8 cellular contexts compared by ENCODE assay signal in genomic region chr3:49930922-49931321, GRCh38. TPM values are rescaled to one million over a fixed set of nuclear protein-coding genes. Genes with fewer than 3 reads are reported as not detected.
DNase-seq lines count a peak whose midpoint lies in the region; ATAC-seq and TF ChIP-seq lines count a peak whose summit lies in the region.

No MANE protein-coding gene starts in this region.

- no peak overlapping the region for H3K27ac ChIP-seq in CD4-positive, alpha-beta memory T cell (ENCODE audit: low read depth, low read length)
- peak overlapping the region; percentile 24; the same call in 1 of the 2 replicates for H3K27ac ChIP-seq in GM23338 (ENCODE audit: low read depth)
- H3K27ac ChIP-seq in Panc1 (ENCODE audit: low read length) = peak overlapping the region; percentile 88; the same call in 1 of the 2 replicates

- no peaks in the 10 kb centered on the region for H3K9me3 ChIP-seq in CD4-positive, alpha-beta memory T cell (ENCODE audit: control insufficient read depth in 1 of 2, low read length in 2 of 2)
- no peaks in the 10 kb centered on the region for H3K9me3 ChIP-seq in Panc1 (ENCODE audit: control insufficient read depth, insufficient read depth, low read depth, low read length)

- no peak for DNase-seq in CD4-positive, alpha-beta memory T cell
- DNase-seq in GM23338 (ENCODE audit: low spot score) (peak; percentile 94), Panc1 (ENCODE audit: low read depth, low spot score) (no peak), left kidney (ENCODE audit: low read depth, low spot score) (peak; percentile 83), NOMO-1 treated with dmso at 0.1 percent for 144 hours (lab: John Stamatoyannopoulos, UW; ENCODE audit: unreplicated experiment) (no peak)

- no TSS peak for BruUV-seq in Panc1 (replicated peaks; lab: Mats Ljungman, UMichigan)

- peaks cover 5% of the 10 kb centered on the region; the same call in 1 of the 2 replicates for H3F3A ChIP-seq in GM23338 (replicated peaks; ENCODE audit: low read depth)

- peak overlapping the region in 6 of 8 donors; percentile 17 to 61 (median 32) for H3K4me3 Mint-ChIP-seq in CD4-positive, alpha-beta memory T cell
- peak overlapping the region; percentile 50 for H3K4me3 Mint-ChIP-seq in GM23338

- in situ Hi-C loops in Panc1 (cut with HindIII; ENCODE audit: low pct_unique_long_range_greater_than_20kb, low sequenced_read_pairs) = no loop called here

- no peaks in the 10 kb centered on the region; the same call in 1 of the 2 replicates for H3K9me2 ChIP-seq in GM23338 (ENCODE audit: insufficient read depth)

- no peaks in the 10 kb centered on the region for H3K79me2 ChIP-seq in GM23338 (replicated peaks; ENCODE audit: insufficient read depth)

- intact Hi-C loops in CD4-positive, alpha-beta memory T cell (cut with micrococcal nuclease) = loop anchor here (10.0 kb wide), 1 partner anchor 516 kb away; the partner anchor contains the start of genes RHOA and TCTA
- intact Hi-C loops in Panc1 (cut with micrococcal nuclease; ENCODE audit: unreplicated experiment) = no loop called here

- H3K4me1 Mint-ChIP-seq in CD4-positive, alpha-beta memory T cell = peaks cover 13 to 29% (median 22%) of the 10 kb centered on the region in 4 donors
- H3K4me1 Mint-ChIP-seq in GM23338 = peaks cover 21% of the 10 kb centered on the region

- ATAC-seq in GM23338 = peak; percentile 69
- no peak for ATAC-seq in Panc1
- no peak for ATAC-seq in GM18498 (IDR thresholded peaks at IDR 0.05; ENCODE audit: unreplicated experiment)
- no peak for ATAC-seq in HG02970 (IDR thresholded peaks at IDR 0.05; ENCODE audit: low FRiP score, unreplicated experiment)
- no peak for ATAC-seq in HG03108 (IDR thresholded peaks at IDR 0.05; ENCODE audit: unreplicated experiment)

- no peak overlapping the region for H3K4me3 ChIP-seq in CD4-positive, alpha-beta memory T cell (ENCODE audit: low read length in 2 of 2)
- no peak overlapping the region for H3K4me3 ChIP-seq in GM23338
- H3K4me3 ChIP-seq in Panc1 (ENCODE audit: low read depth in 2 of 2, low read length in 2 of 2) = no peak overlapping the region

- POLR2A ChIA-PET in CD4-positive, alpha-beta memory T cell (lab: Charles Lee; ENCODE audit: partially characterized antibody) = interaction anchor here (2.3 to 3.7 kb wide), 2 partner anchors 8 to 144 kb away, joined by 8 to 60 read pairs; partner anchors contain the start of genes IP6K1 and RBM6
- POLR2A ChIA-PET in Panc1 (lab: Charles Lee) = no interaction called here

- H3K36me3 ChIP-seq in CD4-positive, alpha-beta memory T cell (ENCODE audit: insufficient read depth, low read length) = no peaks in the 10 kb centered on the region
- H3K36me3 ChIP-seq in GM23338 (ENCODE audit: insufficient read depth) (no peaks in the 10 kb centered on the region), Panc1 (ENCODE audit: control insufficient read depth, insufficient read depth, low read length) (no peaks in the 10 kb centered on the region)

- H4K20me1 ChIP-seq in GM23338 (replicated peaks; ENCODE audit: insufficient read depth) = no peaks in the 10 kb centered on the region

- H3K4me1 ChIP-seq in CD4-positive, alpha-beta memory T cell (ENCODE audit: insufficient read depth, low read length) = peaks cover 23% of the 10 kb centered on the region
- H3K4me1 ChIP-seq in GM23338 (ENCODE audit: insufficient read depth) (peaks cover 19% of the 10 kb centered on the region), Panc1 (ENCODE audit: control insufficient read depth, insufficient read depth, low read length) (0 out of 2 replicates have a peak, but pooled peaks cover 11% of the 10 kb centered on the region)

- peak overlapping the region; percentile 89 for H2AFZ ChIP-seq in GM23338

- peak overlapping the region; percentile 80; the same call in 1 of the 2 replicates for H3K4me2 ChIP-seq in GM23338

- no peaks in the 10 kb centered on the region for H3K27me3 Mint-ChIP-seq in CD4-positive, alpha-beta memory T cell
- H3K27me3 Mint-ChIP-seq in GM23338 (ENCODE audit: insufficient read depth, low read depth, poor library complexity) = peaks cover 15% of the 10 kb centered on the region

- CTCF ChIA-PET in CD4-positive, alpha-beta memory T cell (lab: Charles Lee; ENCODE audit: partially characterized antibody) = interaction anchor here (1.3 to 2.3 kb wide), 2 partner anchors 67 to 92 kb away, joined by 3 to 10 read pairs; no protein-coding TSS in a partner anchor
- CTCF ChIA-PET in Panc1 (lab: Charles Lee) = interaction anchor here (0.7 kb wide), 1 partner anchor 391 kb away, joined by 5 read pairs; no protein-coding TSS in a partner anchor

- H3K27me3 ChIP-seq in CD4-positive, alpha-beta memory T cell (ENCODE audit: insufficient read depth, low read length) = no peaks in the 10 kb centered on the region
- H3K27me3 ChIP-seq in GM23338 (ENCODE audit: insufficient read depth) (no peaks in the 10 kb centered on the region), Panc1 (ENCODE audit: control insufficient read depth, insufficient read depth, low read length) (no peaks in the 10 kb centered on the region)

- peaks cover 0 to 2% of the 10 kb centered on the region in 2 donors for H3K36me3 Mint-ChIP-seq in CD4-positive, alpha-beta memory T cell
- H3K36me3 Mint-ChIP-seq in GM23338 (ENCODE audit: low read depth) = no peaks in the 10 kb centered on the region

- no peaks in the 10 kb centered on the region for H3K9me3 Mint-ChIP-seq in CD4-positive, alpha-beta memory T cell
- no peaks in the 10 kb centered on the region for H3K9me3 Mint-ChIP-seq in GM23338

- TF ChIP-seq CTCF in GM23338 (conservative IDR thresholded peaks at IDR 0.05; ENCODE audit: low read depth in 2 of 2) (peak; percentile 38 to 60), Panc1 (IDR thresholded peaks at IDR 0.05) (no peak)

- peak overlapping the region in 5 of 7 donors; percentile 15 to 81 (median 75) for H3K27ac Mint-ChIP-seq in CD4-positive, alpha-beta memory T cell
- H3K27ac Mint-ChIP-seq in GM23338 = peak overlapping the region; percentile 86

TF ChIP-seq in GM23338, 12 proteins besides CTCF, POLR2A, EP300 and RAD21 (continues in another document):
- no peak for TF ChIP-seq EZH2 (IDR thresholded peaks at IDR 0.05; ENCODE audit: low read depth, unreplicated experiment)

RNA-seq across cellular contexts. Expression of gene MON1A, which starts 1.3 kb away (rescaled TPM):
- total RNA-seq in CD4-positive, alpha-beta memory T cell = 10 to 100 TPM in 1 of 2 experiments, 1 to 10 TPM in 1; 9.5 to 11.1 TPM
- polyA plus RNA-seq in CD4-positive, alpha-beta memory T cell = 10 to 100 TPM; 15.2 to 16.5 TPM
- total RNA-seq in GM23338 (2014; rRNA removed; shearing (Covaris generic)) = 12.1 and 13.3 TPM in 2 replicates
- polyA plus RNA-seq in GM23338 (2016; fragmentation: Nextera tagmentation; extraction: Ambion mirVana) = 5.5 and 6.4 TPM in 2 replicates
- total RNA-seq in Panc1 (2021; ENCODE audit: unreplicated experiment) = 12.9 TPM
- 12.0 TPM for polyA plus RNA-seq in Panc1 (2012; ENCODE audit: insufficient read length)

RNA-seq across cellular contexts. Expression of gene RBM6, which starts 9.0 kb away (rescaled TPM):
- 100 to 1,000 TPM; 191 to 194 TPM for total RNA-seq in CD4-positive, alpha-beta memory T cell
- 10 to 100 TPM; 17.9 to 45.7 TPM for polyA plus RNA-seq in CD4-positive, alpha-beta memory T cell
- total RNA-seq in GM23338 (2014; rRNA removed; shearing (Covaris generic)) = 62.0 and 66.6 TPM in 2 replicates
- polyA plus RNA-seq in GM23338 (2016; fragmentation: Nextera tagmentation; extraction: Ambion mirVana) = 76.2 and 97.6 TPM in 2 replicates
- total RNA-seq in Panc1 (2021; ENCODE audit: unreplicated experiment) = 43.6 TPM
- polyA plus RNA-seq in Panc1 (2012; ENCODE audit: insufficient read length) = 22.6 TPM

RNA-seq across cellular contexts. Expression of gene MST1R, which starts 27.2 kb away (rescaled TPM):
- 1 to 10 TPM; 1.3 TPM for total RNA-seq in CD4-positive, alpha-beta memory T cell
- polyA plus RNA-seq in CD4-positive, alpha-beta memory T cell = under 1 TPM in 1 of 2 donors, not detected in 1; 0.38 TPM
- 3.7 and 4.4 TPM in 2 replicates for total RNA-seq in GM23338 (2014; rRNA removed; shearing (Covaris generic))
- polyA plus RNA-seq in GM23338 (2016; fragmentation: Nextera tagmentation; extraction: Ambion mirVana) = 1.8 and 3.9 TPM in 2 replicates
- 27.5 TPM for total RNA-seq in Panc1 (2021; ENCODE audit: unreplicated experiment)
- 18.7 TPM for polyA plus RNA-seq in Panc1 (2012; ENCODE audit: insufficient read length)

Comparison
In these comparisons a context has a peak if more than half of its experiments do, and no peak if none do; other contexts are left out.
1. DNase-seq: peak in GM23338 (single experiment) and left kidney (single experiment); none in CD4-positive, alpha-beta memory T cell (0 of 5), Panc1 (single experiment) and NOMO-1 treated with dmso at 0.1 percent for 144 hours (single experiment).